In genomic region chr10:1933215-1933614, GRCh38 we compare ENCODE assay signal across 1 cellular context.
TF ChIP-seq lines count a peak whose summit lies in the region.

No MANE protein-coding gene starts in this region.

TF ChIP-seq in HepG2, 621 proteins besides CTCF, POLR2A, EP300 and RAD21 (continued from another document):
- TF ChIP-seq ZBED4 (CRISPR knock-in tag; IDR thresholded peaks at IDR 0.05; ENCODE audit: borderline replicate concordance): no peak
- no peak for TF ChIP-seq ELF1 (CRISPR knock-in tag; IDR thresholded peaks at IDR 0.05)
- no peak for TF ChIP-seq KAT2B (IDR thresholded peaks at IDR 0.05; ENCODE audit: borderline replicate concordance, low read depth, low read length)
- TF ChIP-seq STAT5B (CRISPR knock-in tag; IDR thresholded peaks at IDR 0.05): no peak
- TF ChIP-seq CSRNP2 (CRISPR knock-in tag; conservative IDR thresholded peaks at IDR 0.05; ENCODE audit: low read depth): no peak
TF ChIP-seq in HepG2: peak in this region for 0.
